8 cellular contexts compared by ENCODE assay signal in genomic region chr12:107102294-107102693, GRCh38.
"Had no signal": no experiment of that assay in that cellular context is flagged by ENCODE, and none has a peak within 500 bp of the region (broad histone marks: within the 10 kb centered on the region; RNA-seq: fewer than 3 reads in every experiment).

No MANE protein-coding gene starts in this region.

- FAIRE-seq: G401.6, GM12878, GM12891, GM12892, GM18507, GM19239 had no signal

- DNase-seq: GDM1, GF-D8 had no signal

- ATAC-seq: GM12878 had no signal

- H3K4me3 ChIP-seq: GM12878 had no signal
